20 cellular contexts compared by ENCODE assay signal in the genomic region with DNA sequence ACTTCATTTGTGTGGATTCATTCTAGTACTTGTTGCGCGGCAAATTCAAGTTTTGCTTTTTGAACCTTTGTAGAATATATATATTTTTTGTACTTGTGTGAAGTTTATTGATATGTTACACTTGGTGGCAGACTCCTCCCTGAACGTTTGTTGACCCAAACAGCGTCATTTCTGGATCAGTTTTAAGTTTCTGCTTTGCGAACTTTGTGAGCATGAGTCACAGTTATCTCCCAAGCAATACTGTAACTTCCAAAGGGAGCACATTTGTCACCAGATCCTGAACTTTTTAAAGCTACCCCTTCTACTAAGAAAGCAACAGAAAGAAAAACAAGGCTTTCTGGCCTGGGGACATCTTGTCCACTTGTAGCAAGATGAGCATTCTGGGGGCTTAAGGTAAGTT.
"Had no signal": no experiment of that assay in that cellular context is flagged by ENCODE, and none has a peak within 500 bp of the region (broad histone marks: within the 10 kb centered on the region; RNA-seq: fewer than 3 reads in every experiment).

No MANE protein-coding gene starts in this region.

- H3K36me3 ChIP-seq: adrenal gland, gastrocnemius medialis, pancreas, prostate gland, spleen, transverse colon had no signal

- ATAC-seq: esophagus mucosa; gastrocnemius medialis; naive thymus-derived CD4-positive, alpha-beta T cell had no signal

- H3K4me1 ChIP-seq: gastrocnemius medialis, prostate gland, spleen had no signal

- DNase-seq: activated CD4-positive, alpha-beta T cell treated with anti-CD3 and anti-CD28 coated beads for 4 hours; activated CD4-positive, alpha-beta T cell treated with anti-CD3 and anti-CD28 coated beads, Interleukin-2, amount 50 U/mL, for 4 hours; activated CD8-positive, alpha-beta memory T cell treated with anti-CD3 and anti-CD28 coated beads for 24 hours; activated effector memory CD4-positive, alpha-beta T cell treated with anti-CD3 and anti-CD28 coated beads, Interleukin-2, amount 50 U/mL, for 16 hours; activated naive CD4-positive, alpha-beta T cell treated with anti-CD3 and anti-CD28 coated beads for 36 hours; activated naive CD8-positive, alpha-beta T cell treated with anti-CD3 and anti-CD28 coated beads for 36 hours; aorta; endodermal cell; gastrocnemius medialis; glutamatergic neuron; islet precursor cell; naive thymus-derived CD4-positive, alpha-beta T cell; retina; spleen; stimulated activated naive CD4-positive, alpha-beta T cell treated with Interleukin-2 at 50 U/mL for 16 hours; transverse colon had no signal

- H3K4me3 ChIP-seq: adrenal gland, gastrocnemius medialis, pancreas, prostate gland, spleen, transverse colon had no signal

- H3K27me3 ChIP-seq: adrenal gland, gastrocnemius medialis, pancreas, spleen, transverse colon had no signal

- H3K27ac ChIP-seq: gastrocnemius medialis, prostate gland, spleen, transverse colon had no signal

- H3K9me3 ChIP-seq: adrenal gland, gastrocnemius medialis, pancreas, prostate gland, spleen, transverse colon had no signal
